9 cellular contexts compared by ENCODE assay signal in the genomic region with DNA sequence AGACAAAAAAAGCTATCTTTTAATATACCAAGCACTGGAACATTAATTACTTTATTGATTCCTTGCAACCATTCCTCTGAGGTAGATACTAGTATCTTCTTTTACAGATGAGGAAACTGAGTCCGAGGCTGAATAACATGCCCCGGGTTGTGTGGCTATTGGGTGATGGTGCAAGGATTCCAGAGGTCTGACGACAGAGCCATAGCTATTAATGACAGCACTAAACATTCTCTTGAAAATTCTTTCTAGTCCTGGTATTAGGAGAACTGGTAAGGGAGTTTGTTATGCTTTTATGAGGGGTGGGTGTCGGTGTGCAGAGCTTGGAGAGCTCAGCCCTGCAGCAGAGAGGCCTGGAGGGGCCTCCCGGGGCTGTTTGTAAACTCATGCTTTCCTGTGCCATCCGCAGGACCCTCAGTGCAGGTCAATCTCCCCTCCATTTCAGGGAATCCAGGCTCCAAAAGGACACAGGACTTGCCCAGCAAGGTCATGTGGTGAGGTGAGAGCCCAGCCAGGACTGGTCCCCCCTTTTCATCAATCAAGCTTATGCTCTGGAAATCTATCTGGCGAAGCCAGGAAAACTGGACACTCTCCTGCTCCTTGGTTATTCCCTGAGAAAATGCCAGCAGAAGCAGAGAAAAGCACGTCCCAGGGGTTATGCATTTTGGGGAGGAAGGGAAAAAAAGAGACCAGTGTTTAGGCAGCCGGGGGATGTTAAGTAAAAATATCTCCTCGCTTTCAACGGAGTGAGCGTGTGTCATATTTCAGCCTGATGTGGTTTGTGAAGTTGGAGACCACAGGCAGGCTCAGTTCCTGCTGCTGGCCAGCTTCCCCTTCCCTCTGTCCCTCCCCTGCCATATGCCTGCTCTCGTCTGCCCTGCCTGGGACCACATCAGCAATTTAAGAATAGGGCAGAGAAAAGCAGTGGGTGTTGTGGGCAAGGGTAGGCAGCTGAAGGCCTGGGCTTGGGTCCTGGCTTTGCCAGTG. TPM values are rescaled to one million over a fixed set of nuclear protein-coding genes. Genes with fewer than 3 reads are reported as not detected.
DNase-seq lines count a peak whose midpoint lies in the region; ATAC-seq and TF ChIP-seq lines count a peak whose summit lies in the region.
"Had no signal": no experiment of that assay in that cellular context is flagged by ENCODE, and none has a peak within 500 bp of the region (broad histone marks: within the 10 kb centered on the region; RNA-seq: fewer than 3 reads in every experiment).

No MANE protein-coding gene starts in this region.

- no peak for TF ChIP-seq CTCF in BJ (IDR thresholded peaks at IDR 0.05; ENCODE audit: insufficient read depth, low read depth, low read length)
- no peak for TF ChIP-seq CTCF in fibroblast of the aortic adventitia (IDR thresholded peaks at IDR 0.05; ENCODE audit: insufficient read depth, low read length)
- no peak for TF ChIP-seq CTCF in ovary (IDR thresholded peaks at IDR 0.05)

- no peaks in the 10 kb centered on the region for H3K9me3 ChIP-seq in ovary

- no peaks in the 10 kb centered on the region for H3K27me3 ChIP-seq in BJ (ENCODE audit: control insufficient read depth, insufficient read depth, low read length)
- no peaks in the 10 kb centered on the region for H3K27me3 ChIP-seq in ovary

- ATAC-seq in activated T-helper 17 cell treated with anti-CD3 and anti-CD28 coated beads, Interleukin-2, amount 50 U/mL, for 72 hours (replicated peaks): no peak
- ATAC-seq: PC-3 had no signal

- H3K27ac Mint-ChIP-seq in activated T-helper 17 cell treated with anti-CD3 and anti-CD28 coated beads, Interleukin-2, amount 50 U/mL, for 72 hours: no peak overlapping the region

- H3K4me1 Mint-ChIP-seq in activated T-helper 17 cell treated with anti-CD3 and anti-CD28 coated beads, Interleukin-2, amount 50 U/mL, for 72 hours: peaks cover 4% of the 10 kb centered on the region

- POLR2A ChIA-PET in BJ (lab: Charles Lee): interaction anchor here (0.7 kb wide), 1 partner anchor 11 kb away, joined by 4 read pairs; no protein-coding TSS in a partner anchor

- WGBS in ovary, 3 donors: 17 to 22% (median 20%) methylated on average over 13 of the region's 13 CpGs

- CTCF ChIA-PET in BJ (lab: Yijun Ruan, JAX): interaction anchor here (0.8 to 5.6 kb wide), 10 partner anchors 9 to 128 kb away, joined by 3 to 31 read pairs (median 4); no protein-coding TSS in a partner anchor

- H3K4me3 Mint-ChIP-seq in activated T-helper 17 cell treated with anti-CD3 and anti-CD28 coated beads, Interleukin-2, amount 50 U/mL, for 72 hours: no peak overlapping the region

- H3K36me3 Mint-ChIP-seq in activated T-helper 17 cell treated with anti-CD3 and anti-CD28 coated beads, Interleukin-2, amount 50 U/mL, for 72 hours (ENCODE audit: low read depth): no peaks in the 10 kb centered on the region

- H3K9me3 Mint-ChIP-seq in activated T-helper 17 cell treated with anti-CD3 and anti-CD28 coated beads, Interleukin-2, amount 50 U/mL, for 72 hours: no peaks in the 10 kb centered on the region

- peaks cover 28% of the 10 kb centered on the region for H3K4me1 ChIP-seq in ovary (ENCODE audit: insufficient read depth)

- in situ Hi-C loops in G401 (cut with HindIII; ENCODE audit: low sequenced_read_pairs): no loop called here

- TF ChIP-seq POLR2A in ovary (IDR thresholded peaks at IDR 0.05): no peak

- intact Hi-C loops in ovary (cut with DNase I): loop anchor here in 1 of 4 donors (5.0 kb wide), 1 partner anchor 101 kb away; a partner anchor contains a TSS

- peak overlapping the region; percentile 28 to 49 for H3K27ac ChIP-seq in ovary

- peak; percentile 76 for DNase-seq in BJ (ENCODE audit: low read depth)
- DNase-seq in RPMI7951 (ENCODE audit: low read depth): peak; percentile 93
- DNase-seq in fibroblast of the aortic adventitia (ENCODE audit: low read depth): peak; percentile 82
- DNase-seq in ovary: peak in 2 of 5 donors; percentile 24 to 52
- DNase-seq in G401 (ENCODE audit: low spot score): no peak
- no peak for DNase-seq in NCI-H345 treated with DMSO at 0.1 percent for 48 hours (lab: John Stamatoyannopoulos, UW; ENCODE audit: unreplicated experiment)
- no peak for DNase-seq in activated naive CD4-positive, alpha-beta T cell treated with Interleukin-2 at 50 U/mL for 16 hours
- DNase-seq: PC-3 had no signal

- H3K27me3 Mint-ChIP-seq in activated T-helper 17 cell treated with anti-CD3 and anti-CD28 coated beads, Interleukin-2, amount 50 U/mL, for 72 hours: no peaks in the 10 kb centered on the region

- H3K36me3 ChIP-seq in BJ (ENCODE audit: control insufficient read depth, insufficient read depth, low read length) (peaks cover 5% of the 10 kb centered on the region; the same call in 1 of the 2 replicates), ovary (no peaks in the 10 kb centered on the region)

- H3K4me3 ChIP-seq in BJ (ENCODE audit: low read depth, low read length): peak overlapping the region; percentile 18
- H3K4me3 ChIP-seq in fibroblast of the aortic adventitia (ENCODE audit: low read depth, low read length): peak overlapping the region; percentile 26
- no peak overlapping the region for H3K4me3 ChIP-seq in ovary

- no peak for TF ChIP-seq EP300 in ovary (IDR thresholded peaks at IDR 0.05)

RNA-seq across cellular contexts. Expression of a gene that starts 3.7 kb away (rescaled TPM):
- polyA plus RNA-seq in BJ (2011; rRNA removed) (493 and 765 TPM in 2 replicates), ovary (100 to 1,000 TPM; 370 to 406 TPM)
- 523 and 815 TPM in 2 replicates for polyA minus RNA-seq in BJ (2011; rRNA and poly(A)+ RNA removed)
- total RNA-seq in RPMI7951 (2014; rRNA removed; shearing (Covaris generic)): 229 and 317 TPM in 2 replicates
- total RNA-seq in fibroblast of the aortic adventitia (ENCODE audit: low replicate concordance) (253 and 293 TPM in 2 replicates), ovary (100 to 1,000 TPM; 188 to 706 (median 295) TPM)
- 333 and 366 TPM in 2 replicates for total RNA-seq in G401 (2014; rRNA removed; shearing (Covaris generic))
- total RNA-seq in activated T-helper 17 cell treated with anti-CD3 and anti-CD28 coated beads, Interleukin-2, amount 50 U/mL, for 72 hours: 1 to 10 TPM; 5.1 to 5.6 TPM

Comparison
In these comparisons a context has a peak if more than half of its experiments do, and no peak if none do; other contexts are left out.
1. DNase-seq: peak in BJ (single experiment), RPMI7951 (single experiment) and fibroblast of the aortic adventitia (single experiment); none in G401 (single experiment), NCI-H345 treated with DMSO at 0.1 percent for 48 hours (single experiment) and activated naive CD4-positive, alpha-beta T cell treated with Interleukin-2 at 50 U/mL for 16 hours (single experiment).
2. RNA of a gene that starts 3.7 kb away (total RNA-seq): 333 to 366 TPM in G401, 188 to 706 TPM in ovary, 253 to 293 TPM in fibroblast of the aortic adventitia and 229 to 317 TPM in RPMI7951; 5.1 to 5.6 TPM in activated T-helper 17 cell treated with anti-CD3 and anti-CD28 coated beads, Interleukin-2, amount 50 U/mL, for 72 hours; every median in the first group is over 10 times any median in the second.